In genomic region chr1:60350531-60350930, GRCh38 we compare ENCODE assay signal across 24 cellular contexts.
"Had no signal": no experiment of that assay in that cellular context is flagged by ENCODE, and none has a peak within 500 bp of the region (broad histone marks: within the 10 kb centered on the region; RNA-seq: fewer than 3 reads in every experiment).

No MANE protein-coding gene starts in this region.

- H3K36me3 ChIP-seq: stomach, suprapubic skin, thoracic aorta, thyroid gland, tibial artery, tibial nerve, transverse colon, upper lobe of left lung, upper lobe of right lung, uterus, vagina had no signal

- H3K27ac ChIP-seq: stomach, suprapubic skin, testis, thoracic aorta, thyroid gland, tibial artery, tibial nerve, transverse colon, upper lobe of left lung, upper lobe of right lung, uterus, vagina had no signal

- DNase-seq: stimulated activated CD4-positive, alpha-beta T cell treated with anti-CD3 and anti-CD28 coated beads, Interleukin-2, amount 100 ng/mL, for 48 hours; stimulated activated CD4-positive, alpha-beta T cell treated with anti-CD3 and anti-CD28 coated beads, Interleukin-4, amount 100 ng/mL, for 1 hour; stimulated activated CD4-positive, alpha-beta T cell treated with anti-CD3 and anti-CD28 coated beads, Interleukin-4, amount 100 ng/mL, for 24 hours; stimulated activated CD4-positive, alpha-beta T cell treated with anti-CD3 and anti-CD28 coated beads, Interleukin-4, amount 100 ng/mL, for 4 hours; stimulated activated CD8-positive, alpha-beta memory T cell treated with anti-CD3 and anti-CD28 coated beads, Interleukin-4, amount 100 ng/mL, for 48 hours; stimulated activated naive B cell treated with anti-CD40 and anti-IgM and Interleukin-4, amounts not matched to agents 10 μg/mL and 1 μg/mL and 100 μg/mL, for 72 hours; stimulated activated naive CD4-positive, alpha-beta T cell; stimulated activated naive CD4-positive, alpha-beta T cell treated with Interleukin-2 at 50 U/mL for 16 hours; stimulated activated naive CD8-positive, alpha-beta T cell treated with anti-CD3 and anti-CD28 coated beads, Interleukin-15, amount 100 ng/mL, for 72 hours; stimulated activated naive CD8-positive, alpha-beta T cell treated with anti-CD3 and anti-CD28 coated beads, Interleukin-15, Interleukin-2, amounts not matched to agents 100 U/mL and 50 U/mL, for 24 hours; stomach; substantia nigra; testis; thyroid gland; tibial artery; transverse colon; trophoblast cell; upper lobe of left lung; upper lobe of right lung; uterus had no signal

- H3K27me3 ChIP-seq: stomach, suprapubic skin, testis, thyroid gland, tibial artery, tibial nerve, transverse colon, upper lobe of left lung, upper lobe of right lung, uterus, vagina had no signal

- H3K4me3 ChIP-seq: stomach, suprapubic skin, testis, thoracic aorta, thyroid gland, tibial artery, tibial nerve, transverse colon, upper lobe of left lung, upper lobe of right lung, uterus, vagina had no signal

- H3K4me1 ChIP-seq: stomach, suprapubic skin, testis, thyroid gland, tibial nerve, transverse colon, upper lobe of left lung, upper lobe of right lung, uterus, vagina had no signal

- H3K9me3 ChIP-seq: stomach, suprapubic skin, testis, thoracic aorta, thyroid gland, tibial artery, tibial nerve, transverse colon, upper lobe of left lung, upper lobe of right lung, uterus, vagina had no signal
